ENCODE assay signal across 11 cellular contexts in the genomic region with DNA sequence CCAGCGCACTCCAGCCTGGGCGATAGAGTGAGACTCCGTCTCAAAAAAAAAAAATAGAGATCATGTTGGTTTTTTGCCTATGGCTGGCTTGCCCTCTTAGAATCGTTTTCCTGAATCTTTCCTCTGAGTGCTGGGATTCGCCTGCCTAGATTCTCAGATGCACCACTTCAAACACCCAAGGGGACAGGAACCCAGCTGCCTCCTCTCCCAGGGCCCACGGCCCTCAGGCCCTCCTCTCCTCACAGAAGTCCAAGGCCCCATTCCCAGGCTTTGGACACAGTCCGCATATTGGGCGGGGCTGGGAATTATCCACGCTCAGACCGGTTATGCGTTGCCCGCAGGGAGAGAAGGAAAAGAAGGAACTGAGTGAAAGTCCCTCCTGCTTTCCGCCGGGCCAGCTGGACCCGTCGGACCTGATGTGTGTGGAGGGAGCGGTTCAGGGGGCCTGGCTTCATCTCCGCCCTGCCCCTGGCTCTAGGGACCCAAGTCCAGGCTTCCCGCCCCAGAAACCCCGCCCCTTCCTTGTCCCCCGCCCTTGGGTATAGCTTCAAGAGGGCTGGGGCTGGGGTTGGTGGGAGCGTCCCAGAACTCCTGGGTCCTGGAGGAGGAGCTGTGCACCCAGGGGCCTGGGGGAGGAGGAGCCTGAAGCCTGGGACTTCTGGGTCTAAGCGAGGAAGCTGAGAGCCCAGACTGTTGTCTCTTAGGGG. TPM values are rescaled to one million over a fixed set of nuclear protein-coding genes. Genes with fewer than 3 reads are reported as not detected.
DNase-seq lines count a peak whose midpoint lies in the region; ATAC-seq, FAIRE-seq and TF ChIP-seq lines count a peak whose summit lies in the region.
"Had no signal": no experiment of that assay in that cellular context is flagged by ENCODE, and none has a peak within 500 bp of the region (broad histone marks: within the 10 kb centered on the region; RNA-seq: fewer than 3 reads in every experiment).

No MANE protein-coding gene starts in this region.

- no peak for FAIRE-seq in kidney (lab: Jason Lieb, UNC)
- FAIRE-seq: RCC 7860 had no signal

- H3K36me3 ChIP-seq in GM23338 (ENCODE audit: insufficient read depth) (no peaks in the 10 kb centered on the region), SJCRH30 (no peaks in the 10 kb centered on the region), kidney (ENCODE audit: control insufficient read depth in 1 of 2, insufficient read depth in 2 of 2, low read length in 2 of 2) (no peaks in the 10 kb centered on the region)

- intact Hi-C loops in kidney (cut with DNase I): no loop called here

- peaks cover 29% of the 10 kb centered on the region for H3K27me3 Mint-ChIP-seq in GM23338 (ENCODE audit: insufficient read depth, low read depth, poor library complexity)

- no peaks in the 10 kb centered on the region; the same call in 2 of the 3 replicates for H3K36me3 Mint-ChIP-seq in GM23338 (ENCODE audit: low read depth)

- peak; percentile 85 for DNase-seq in GM23338 (ENCODE audit: low spot score)
- peak; percentile 89 to 93 for DNase-seq in SJCRH30
- DNase-seq in kidney: peak; percentile 69
- no peak for DNase-seq in HPDE6-E6E7 (ENCODE audit: extremely low spot score)
- DNase-seq in stimulated activated naive CD8-positive, alpha-beta T cell treated with anti-CD3 and anti-CD28 coated beads, Interleukin-15, Interleukin-2, amounts not matched to agents 100 U/mL and 50 U/mL, for 24 hours: no peak
- DNase-seq in DMS79 (lab: John Stamatoyannopoulos, UW): no peak
- DNase-seq: activated naive CD4-positive, alpha-beta T cell treated with anti-CD3 and anti-CD28 coated beads for 36 hours; Kasumi-1; nucleus accumbens; T-helper 9 cell had no signal

- H3F3A ChIP-seq in GM23338 (replicated peaks; ENCODE audit: low read depth): 0 out of 2 replicates have a peak, but pooled peaks cover 10% of the 10 kb centered on the region

- peaks cover 23% of the 10 kb centered on the region for H3K4me1 Mint-ChIP-seq in GM23338

- H3K27me3 ChIP-seq in GM23338 (ENCODE audit: insufficient read depth): peaks cover 28% of the 10 kb centered on the region
- no peaks in the 10 kb centered on the region for H3K27me3 ChIP-seq in SJCRH30

- H3K4me3 Mint-ChIP-seq in GM23338: peak overlapping the region; percentile 67
- H3K4me3 Mint-ChIP-seq: activated naive CD4-positive, alpha-beta T cell treated with anti-CD3 and anti-CD28 coated beads for 36 hours had no signal

- H3K4me1 ChIP-seq in GM23338 (ENCODE audit: insufficient read depth) (peaks cover 14% of the 10 kb centered on the region), SJCRH30 (peaks cover 8% of the 10 kb centered on the region; the same call in 1 of the 2 replicates), kidney (ENCODE audit: control insufficient read depth in 1 of 2, insufficient read depth in 1 of 2, low read depth in 1 of 2, low read length in 2 of 2) (peaks cover 0 to 7% of the 10 kb centered on the region in 2 donors)

- H3K27ac ChIP-seq in GM23338 (ENCODE audit: low read depth) (no peak overlapping the region), SJCRH30 (peak overlapping the region; percentile 80), kidney (ENCODE audit: low read depth in 2 of 2, low read length in 2 of 2) (no peak overlapping the region)

- H3K4me2 ChIP-seq in GM23338: peak overlapping the region; percentile 91

- no peaks in the 10 kb centered on the region for H3K9me2 ChIP-seq in GM23338 (ENCODE audit: insufficient read depth)

- no peak overlapping the region for H3K9ac ChIP-seq in kidney (ENCODE audit: low read length in 2 of 2)

- peak; percentile 69 for ATAC-seq in GM23338
- ATAC-seq in stimulated activated naive CD8-positive, alpha-beta T cell treated with anti-CD3 and anti-CD28 coated beads, Interleukin-15, Interleukin-2, amounts not matched to agents 100 U/mL and 50 U/mL, for 24 hours: no peak

- H2AFZ ChIP-seq in GM23338: peak overlapping the region; percentile 95

- TF ChIP-seq CTCF in GM23338 (conservative IDR thresholded peaks at IDR 0.05; ENCODE audit: low read depth in 2 of 2) (no peak), kidney (IDR thresholded peaks at IDR 0.05; ENCODE audit: borderline replicate concordance, extremely low read depth, insufficient read depth) (no peak)

- no peaks in the 10 kb centered on the region for H3K79me2 ChIP-seq in GM23338 (replicated peaks; ENCODE audit: insufficient read depth)

- H3K4me3 ChIP-seq in GM23338 (peak overlapping the region; percentile 61), SJCRH30 (peak overlapping the region; percentile 38), kidney (ENCODE audit: low read length in 2 of 2) (no peak overlapping the region)

- H3K9me3 Mint-ChIP-seq in GM23338: no peaks in the 10 kb centered on the region
- H3K9me3 Mint-ChIP-seq: activated naive CD4-positive, alpha-beta T cell treated with anti-CD3 and anti-CD28 coated beads for 36 hours had no signal

- no peaks in the 10 kb centered on the region for H3K9me3 ChIP-seq in SJCRH30 (replicated peaks)
- no peaks in the 10 kb centered on the region for H3K9me3 ChIP-seq in kidney (ENCODE audit: control insufficient read depth in 1 of 2, low read length in 2 of 2)

- no peak overlapping the region for H3K27ac Mint-ChIP-seq in GM23338
- H3K27ac Mint-ChIP-seq: activated naive CD4-positive, alpha-beta T cell treated with anti-CD3 and anti-CD28 coated beads for 36 hours had no signal

- no peaks in the 10 kb centered on the region for H4K20me1 ChIP-seq in GM23338 (replicated peaks; ENCODE audit: insufficient read depth)

TF ChIP-seq in GM23338, 12 proteins besides CTCF, POLR2A, EP300 and RAD21:
- TF ChIP-seq POLR2AphosphoS5 (IDR thresholded peaks at IDR 0.05; ENCODE audit: low read depth) (peak; percentile 40), EZH2phosphoT487 (IDR thresholded peaks at IDR 0.05; ENCODE audit: unreplicated experiment) (no peak)

RNA-seq across cellular contexts. Expression of a gene that starts 5.8 kb away (rescaled TPM):
- 22.6 and 29.7 TPM in 2 replicates for total RNA-seq in GM23338 (2014; rRNA removed; shearing (Covaris generic))
- polyA plus RNA-seq in GM23338 (2016; fragmentation: Nextera tagmentation; extraction: Ambion mirVana) (21.3 and 25.4 TPM in 2 replicates), kidney (ENCODE audit: insufficient read depth, low read depth, low replicate concordance) (20.0 TPM)
- 20.8 and 27.1 TPM in 2 replicates for total RNA-seq in SJCRH30 (2014; rRNA removed; shearing (Covaris generic))
- total RNA-seq in kidney: 7.1 TPM

RNA-seq across cellular contexts. Expression of a gene that starts 6.2 kb away (rescaled TPM):
- 2.6 and 8.1 TPM in 2 replicates for total RNA-seq in GM23338 (2014; rRNA removed; shearing (Covaris generic))
- polyA plus RNA-seq in GM23338 (2016; fragmentation: Nextera tagmentation; extraction: Ambion mirVana) (8.0 and 9.1 TPM in 2 replicates), kidney (ENCODE audit: insufficient read depth, low read depth, low replicate concordance) (3.9 TPM)
- total RNA-seq in SJCRH30 (2014; rRNA removed; shearing (Covaris generic)): 0.99 and 1.7 TPM in 2 replicates
- total RNA-seq in kidney: 0.82 TPM

RNA-seq across cellular contexts. Expression of a gene that starts 11.0 kb away (rescaled TPM):
- total RNA-seq in GM23338 (2014; rRNA removed; shearing (Covaris generic)): 1.2 and 7.8 TPM in 2 replicates
- polyA plus RNA-seq in GM23338 (2016; fragmentation: Nextera tagmentation; extraction: Ambion mirVana) (8.6 and 10.5 TPM in 2 replicates), kidney (ENCODE audit: insufficient read depth, low read depth, low replicate concordance) (9.7 TPM)
- total RNA-seq in SJCRH30 (2014; rRNA removed; shearing (Covaris generic)): 4.1 and 5.0 TPM in 2 replicates
- 4.7 TPM for total RNA-seq in kidney

RNA-seq across cellular contexts. Expression of a gene that starts 30.0 kb away (rescaled TPM):
- 1.4 and 1.9 TPM in 2 replicates for total RNA-seq in GM23338 (2014; rRNA removed; shearing (Covaris generic))
- polyA plus RNA-seq in GM23338 (2016; fragmentation: Nextera tagmentation; extraction: Ambion mirVana): 2.0 and 2.5 TPM in 2 replicates
- total RNA-seq in SJCRH30 (2014; rRNA removed; shearing (Covaris generic)): 2.1 and 3.2 TPM in 2 replicates
- total RNA-seq in kidney: 7.0 TPM
- 4.2 TPM for polyA plus RNA-seq in kidney (ENCODE audit: insufficient read depth, low read depth, low replicate concordance)
- total RNA-seq: activated naive CD4-positive, alpha-beta T cell treated with anti-CD3 and anti-CD28 coated beads for 36 hours had no signal

RNA-seq across cellular contexts. Expression of a gene that starts 32.4 kb away (rescaled TPM):
- total RNA-seq in GM23338 (2014; rRNA removed; shearing (Covaris generic)): 11.6 and 16.5 TPM in 2 replicates
- 25.7 and 30.4 TPM in 2 replicates for polyA plus RNA-seq in GM23338 (2016; fragmentation: Nextera tagmentation; extraction: Ambion mirVana)
- 1.2 and 1.8 TPM in 2 replicates for total RNA-seq in SJCRH30 (2014; rRNA removed; shearing (Covaris generic))
- 89.1 TPM for total RNA-seq in kidney
- polyA plus RNA-seq in kidney (ENCODE audit: insufficient read depth, low read depth, low replicate concordance): 47.6 TPM

Comparison
In these comparisons a context has a peak if more than half of its experiments do, and no peak if none do; other contexts are left out.
1. DNase-seq: peak in GM23338 (single experiment), SJCRH30 (2 of 2) and kidney (single experiment); none in HPDE6-E6E7 (single experiment), stimulated activated naive CD8-positive, alpha-beta T cell treated with anti-CD3 and anti-CD28 coated beads, Interleukin-15, Interleukin-2, amounts not matched to agents 100 U/mL and 50 U/mL, for 24 hours (single experiment) and DMS79 (single experiment).
2. H3K4me3 ChIP-seq: peak in GM23338 (single experiment) and SJCRH30 (single experiment); none in kidney (0 of 2).